Comparison of ENCODE assay signal across 15 cellular contexts in the genomic region with DNA sequence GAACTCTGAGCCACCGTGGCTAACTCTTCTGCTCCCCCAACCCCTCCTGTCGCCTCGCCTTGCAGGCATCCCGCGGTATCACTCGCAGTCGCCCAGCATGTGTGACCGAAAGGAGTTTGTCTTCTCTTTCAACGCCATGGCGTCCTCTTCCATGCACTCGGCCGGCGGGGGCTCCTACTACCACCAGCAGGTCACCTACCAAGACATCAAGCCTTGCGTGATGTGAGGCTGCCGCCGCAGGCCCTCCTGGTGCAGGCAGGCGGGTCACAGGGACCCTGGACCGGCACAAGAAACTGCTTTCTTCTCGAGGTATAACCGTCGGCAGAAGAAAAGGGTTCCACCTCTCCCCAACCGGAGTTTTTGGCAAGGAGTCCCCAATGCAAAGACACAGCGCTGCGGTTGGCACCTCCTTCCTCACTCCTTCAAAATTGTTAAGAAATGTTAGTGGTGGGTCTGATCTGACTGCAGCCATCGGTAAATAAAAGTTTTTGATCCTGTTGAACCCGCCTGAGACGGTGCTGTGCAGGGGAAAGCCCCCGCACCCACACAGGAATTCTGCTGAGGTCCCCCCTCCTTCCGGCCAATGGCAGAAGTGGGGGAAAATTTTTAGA. TPM values are rescaled to one million over a fixed set of nuclear protein-coding genes. Genes with fewer than 3 reads are reported as not detected.
DNase-seq lines count a peak whose midpoint lies in the region; ATAC-seq and TF ChIP-seq lines count a peak whose summit lies in the region.
"Had no signal": no experiment of that assay in that cellular context is flagged by ENCODE, and none has a peak within 500 bp of the region (broad histone marks: within the 10 kb centered on the region; RNA-seq: fewer than 3 reads in every experiment).

No MANE protein-coding gene starts in this region.

- CTCF ChIA-PET in BJ (lab: Yijun Ruan, JAX) = interaction anchor here (1.8 kb wide), 1 partner anchor 440 kb away, joined by 4 read pairs; no protein-coding TSS in a partner anchor

- TF ChIP-seq EP300 in ovary (IDR thresholded peaks at IDR 0.05) = no peak

- peaks cover 12% of the 10 kb centered on the region for H3K4me1 ChIP-seq in ovary (ENCODE audit: insufficient read depth)
- H3K4me1 ChIP-seq in trophoblast cell (ENCODE audit: control insufficient read depth in 1 of 2, insufficient read depth in 2 of 2, low read length in 2 of 2) = peaks cover 7 to 16% of the 10 kb centered on the region in 2 experiments
- H3K4me1 ChIP-seq: BE2C had no signal

- H3K4ac ChIP-seq in trophoblast cell (ENCODE audit: low read depth, low read length) = no peak overlapping the region

- H4K8ac ChIP-seq in trophoblast cell (ENCODE audit: low read depth, low read length) = no peak overlapping the region

- no peak overlapping the region for H3K27ac ChIP-seq in ovary
- no peak overlapping the region for H3K27ac ChIP-seq in trophoblast cell (ENCODE audit: low read depth, low read length)

- H3K79me2 ChIP-seq in trophoblast cell (ENCODE audit: control insufficient read depth, insufficient read depth, low read length, poor library complexity) = no peaks in the 10 kb centered on the region

- ATAC-seq in GM18909 (IDR thresholded peaks at IDR 0.05; ENCODE audit: poor library complexity, unreplicated experiment) (no peak), HG02623 (IDR thresholded peaks at IDR 0.05; ENCODE audit: unreplicated experiment) (no peak)
- ATAC-seq: HCT116 had no signal

- POLR2A ChIA-PET in BJ (lab: Charles Lee) = no interaction called here

- H2BK12ac ChIP-seq in trophoblast cell (ENCODE audit: low read length) = no peak overlapping the region

- TF ChIP-seq CTCF in BJ (IDR thresholded peaks at IDR 0.05; ENCODE audit: insufficient read depth, low read depth, low read length) (no peak), WI38 (IDR thresholded peaks at IDR 0.05; ENCODE audit: low read depth, low read length) (no peak), foreskin fibroblast (IDR thresholded peaks at IDR 0.05; ENCODE audit: low read depth, low read length) (no peak), ovary (IDR thresholded peaks at IDR 0.05) (no peak)

- H3K36me3 ChIP-seq in BJ (ENCODE audit: control insufficient read depth, insufficient read depth, low read length) (peaks cover 17% of the 10 kb centered on the region), ovary (no peaks in the 10 kb centered on the region), trophoblast cell (ENCODE audit: control insufficient read depth in 1 of 2, insufficient read depth in 2 of 2, low read length in 2 of 2) (no peaks in the 10 kb centered on the region)
- H3K36me3 ChIP-seq: BE2C had no signal

- no peaks in the 10 kb centered on the region for H3K79me1 ChIP-seq in trophoblast cell (ENCODE audit: low read length)

- H2BK5ac ChIP-seq in trophoblast cell (ENCODE audit: low read depth, low read length, poor library complexity) = no peak overlapping the region

- H4K91ac ChIP-seq in trophoblast cell (ENCODE audit: low read depth, low read length) = no peak overlapping the region

- intact Hi-C loops in ovary (cut with DNase I) = loop anchor here in 2 of 4 donors (5.0 to 10.0 kb wide), 2 partner anchors 171 to 688 kb away; no protein-coding TSS in a partner anchor

- H3K4me3 ChIP-seq in BJ (ENCODE audit: low read depth, low read length) (peak overlapping the region; percentile 81), WI38 (ENCODE audit: low read depth, low read length) (peak overlapping the region; percentile 97), foreskin fibroblast (ENCODE audit: low read depth in 1 of 2, low read length in 2 of 2) (peak overlapping the region; percentile 63 to 77), ovary (peak overlapping the region; percentile 59), trophoblast cell (ENCODE audit: low read depth, low read length) (no peak overlapping the region)

- 0 out of 2 replicates have a peak, but pooled peaks cover under 1% of the 10 kb centered on the region for H3K27me3 ChIP-seq in BJ (ENCODE audit: control insufficient read depth, insufficient read depth, low read length)
- H3K27me3 ChIP-seq in ovary = peaks cover 12% of the 10 kb centered on the region
- peaks cover 83% of the 10 kb centered on the region for H3K27me3 ChIP-seq in trophoblast cell (ENCODE audit: insufficient read depth, low read length)

- H3K9ac ChIP-seq in trophoblast cell (ENCODE audit: low read length) = no peak overlapping the region

- H3K9me3 ChIP-seq in ovary (no peaks in the 10 kb centered on the region), trophoblast cell (ENCODE audit: insufficient read depth, low read depth, low read length) (peaks cover 7% of the 10 kb centered on the region)
- H3K9me3 ChIP-seq: BE2C had no signal

- 18 to 31% (median 24%) methylated on average over 28 to 29 of the region's 29 CpGs for WGBS in ovary, 3 donors
- WGBS in trophoblast cell (ENCODE audit: extremely low coverage, insufficient coverage, insufficient read length) = no CpG with 5 or more reads among the region's 29 CpGs

- no peak for DNase-seq in BJ (ENCODE audit: low read depth)
- no peak for DNase-seq in foreskin fibroblast
- DNase-seq in ovary = no peak
- no peak for DNase-seq in SIG-M5 treated with dmso at 0.1 percent for 504 hours (lab: John Stamatoyannopoulos, UW; ENCODE audit: unreplicated experiment)
- no peak for DNase-seq in trophoblast cell
- DNase-seq: BE2C, DND-41, foreskin melanocyte, nucleus accumbens had no signal

- no peak overlapping the region for H2AFZ ChIP-seq in trophoblast cell (ENCODE audit: insufficient read depth, low read length, poor library complexity)

- H3K4me2 ChIP-seq in trophoblast cell (ENCODE audit: low read length) = no peak overlapping the region

- H2AK5ac ChIP-seq in trophoblast cell (ENCODE audit: low read length) = no peak overlapping the region

- H3K18ac ChIP-seq in trophoblast cell (ENCODE audit: low read length) = no peak overlapping the region

- H3K23ac ChIP-seq in trophoblast cell (ENCODE audit: low read length) = no peak overlapping the region

- no peak overlapping the region for H4K12ac ChIP-seq in trophoblast cell (ENCODE audit: low read depth, low read length)

- no peak for TF ChIP-seq POLR2A in ovary (IDR thresholded peaks at IDR 0.05)

- H2BK120ac ChIP-seq in trophoblast cell (ENCODE audit: insufficient read depth, low read length, poor library complexity) = no peak overlapping the region

- H3K14ac ChIP-seq in trophoblast cell (ENCODE audit: low read length) = no peak overlapping the region

RNA-seq across cellular contexts. Expression of a gene that starts 2.6 kb away (rescaled TPM):
- polyA plus RNA-seq in BJ (2011; rRNA removed) (6.0 and 7.7 TPM in 2 replicates), ovary (under 1 TPM; 0.23 to 0.70 TPM)
- 4.8 and 6.0 TPM in 2 replicates for polyA minus RNA-seq in BJ (2011; rRNA and poly(A)+ RNA removed)
- 1 to 10 TPM in 2 of 7 donors, under 1 TPM in 5; 0.22 to 1.5 (median 0.45) TPM for total RNA-seq in ovary
- 0.08 and 0.11 TPM in 2 replicates for polyA plus RNA-seq in trophoblast cell (2013)
- total RNA-seq: chondrocyte, kidney epithelial cell had no signal

RNA-seq across cellular contexts. Expression of a gene that starts 42.1 kb away (rescaled TPM):
- polyA plus RNA-seq in BJ (2011; rRNA removed) (16.0 and 17.2 TPM in 2 replicates), ovary (10 to 100 TPM; 11.0 to 16.5 TPM)
- polyA minus RNA-seq in BJ (2011; rRNA and poly(A)+ RNA removed) = 16.3 and 17.8 TPM in 2 replicates
- total RNA-seq in ovary = 10 to 100 TPM; 12.4 to 24.9 (median 22.5) TPM
- 9.5 and 9.8 TPM in 2 replicates for polyA plus RNA-seq in trophoblast cell (2013)

RNA-seq across cellular contexts. Expression of a gene that starts 53.7 kb away (rescaled TPM):
- 0.39 and 0.63 TPM in 2 replicates for polyA plus RNA-seq in BJ (2011; rRNA removed)
- polyA minus RNA-seq in BJ (2011; rRNA and poly(A)+ RNA removed) = 0.76 and 1.2 TPM in 2 replicates
- total RNA-seq in ovary = 1 to 10 TPM in 1 of 7 donors, under 1 TPM in 6; 0.10 to 1.3 (median 0.35) TPM
- 1 to 10 TPM in 1 of 2 donors, under 1 TPM in 1; 0.47 to 2.5 TPM for polyA plus RNA-seq in ovary
- 1.2 TPM in 2 replicates for polyA plus RNA-seq in trophoblast cell (2013)
